ENCODE assay signal across 23 cellular contexts in the genomic region with DNA sequence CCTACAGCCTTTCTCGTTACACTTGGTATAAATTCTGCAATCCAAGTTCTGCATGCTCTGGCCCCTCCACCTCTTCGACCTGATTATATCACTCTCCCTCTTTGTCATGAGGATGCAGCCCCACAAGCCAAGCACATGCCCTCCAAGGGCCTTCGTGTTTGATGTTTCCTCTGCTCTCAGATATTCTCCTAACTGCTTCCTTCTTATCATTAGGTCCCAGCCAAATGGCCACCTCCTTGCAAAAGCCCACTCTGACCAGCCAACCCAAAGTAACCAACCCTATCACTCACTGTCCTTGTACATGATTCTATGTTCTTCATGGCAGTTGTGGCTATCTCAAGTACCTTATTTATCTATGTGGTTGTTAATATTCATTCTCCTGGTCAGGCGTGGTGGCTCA.
"Had no signal": no experiment of that assay in that cellular context is flagged by ENCODE, and none has a peak within 500 bp of the region (broad histone marks: within the 10 kb centered on the region; RNA-seq: fewer than 3 reads in every experiment).

No MANE protein-coding gene starts in this region.

- DNase-seq: activated CD4-positive, alpha-beta memory T cell treated with anti-CD3 and anti-CD28 coated beads, Interleukin-2, amount 10 ng/mL, durations not matched to agents 7 days and 5 days; activated CD4-positive, alpha-beta T cell treated with anti-CD3 and anti-CD28 coated beads for 1 hour; activated CD4-positive, alpha-beta T cell treated with anti-CD3 and anti-CD28 coated beads for 4 hours; activated CD4-positive, alpha-beta T cell treated with anti-CD3 and anti-CD28 coated beads, Interleukin-2, amount 10 ng/mL, durations not matched to agents 7 days and 5 days; activated CD4-positive, alpha-beta T cell treated with anti-CD3 and anti-CD28 coated beads, Interleukin-2, amount 50 U/mL, for 4 hours; activated CD8-positive, alpha-beta memory T cell treated with anti-CD3 and anti-CD28 coated beads for 24 hours; activated effector memory CD4-positive, alpha-beta T cell treated with Interleukin-2 at 50 U/mL for 16 hours; activated gamma-delta T cell treated with Interleukin-2 at 50 U/mL for 16 hours; activated naive CD4-positive, alpha-beta T cell treated with anti-CD3 and anti-CD28 coated beads, Interleukin-2, amount 50 U/mL, for 16 hours; activated naive CD4-positive, alpha-beta T cell treated with Interleukin-2 at 50 U/mL for 16 hours; activated T-cell treated with anti-CD3 and anti-CD28 coated beads, Interleukin-2, amount 50 U/mL, for 4 hours; amygdala; aorta; body of pancreas; caudate nucleus; cortex of kidney; dermis blood vessel endothelial cell; effector CD4-positive, alpha-beta T cell; effector memory CD8-positive, alpha-beta T cell; foreskin fibroblast; head of caudate nucleus; hippocampal formation; T-helper 2 cell had no signal
